In the genomic region with DNA sequence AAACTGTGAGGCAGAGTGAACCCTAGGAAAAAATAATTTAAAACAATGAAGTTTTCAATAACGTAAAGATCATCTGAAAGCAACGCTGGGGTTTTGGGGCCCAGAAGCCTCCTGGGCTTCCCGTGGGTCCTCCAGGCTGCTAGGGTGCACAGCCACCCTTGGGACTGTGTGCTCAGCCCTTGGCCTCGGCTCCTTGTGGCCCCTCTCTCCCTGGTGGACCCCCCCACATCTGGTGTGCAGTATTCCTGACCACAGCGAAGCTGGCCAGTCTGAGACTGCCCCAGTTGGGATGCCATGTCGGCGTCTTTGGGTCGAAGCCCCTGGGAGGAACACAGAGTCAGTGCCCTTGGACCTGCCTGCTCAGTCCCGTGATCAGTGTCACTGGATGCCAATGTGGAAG, we compare ENCODE assay signal across 7 cellular contexts. TPM values are rescaled to one million over a fixed set of nuclear protein-coding genes. Genes with fewer than 3 reads are reported as not detected.
"Had no signal": no experiment of that assay in that cellular context is flagged by ENCODE, and none has a peak within 500 bp of the region (broad histone marks: within the 10 kb centered on the region; RNA-seq: fewer than 3 reads in every experiment).

No MANE protein-coding gene starts in this region.

- H3K9me3 Mint-ChIP-seq: GM23338, H9 had no signal

- ATAC-seq: K562 had no signal

- DNase-seq: H9, HCEC 1CT, IMR-90, KG1 had no signal

- H3K4me3 Mint-ChIP-seq: GM23338, H9 had no signal

- H2AFZ ChIP-seq: GM23338 had no signal

- H3K4me2 ChIP-seq: GM23338 had no signal

- H3K27ac Mint-ChIP-seq: GM23338, H9 had no signal

- H3K4me3 ChIP-seq: GM23338, K562 had no signal

RNA-seq across cellular contexts. Expression of gene ACKR3, which starts 53.0 kb away (rescaled TPM):
- total RNA-seq: HT-29, IMR-90 had no signal
- polyA plus RNA-seq: IMR-90, K562 had no signal
